In genomic region chrX:109125304-109125703, GRCh38 we compare ENCODE assay signal across 9 cellular contexts.
"Had no signal": no experiment of that assay in that cellular context is flagged by ENCODE, and none has a peak within 500 bp of the region (broad histone marks: within the 10 kb centered on the region; RNA-seq: fewer than 3 reads in every experiment).

No MANE protein-coding gene starts in this region.

- ATAC-seq: HCT116, K562 had no signal

- H3K27ac Mint-ChIP-seq: HFFc6 had no signal

- H3K4me1 ChIP-seq: HAP-1 had no signal

- H3K36me3 ChIP-seq: HAP-1 had no signal

- H3K27ac ChIP-seq: HL-60 had no signal

- H3K4me3 ChIP-seq: HAP-1, K562 had no signal

- H3K9me3 ChIP-seq: HAP-1 had no signal

- H3K4me3 Mint-ChIP-seq: HFFc6 had no signal

- DNase-seq: GOT3, H7, HFFc6, IMR-90, KG1 had no signal
